In genomic region chr22:25837288-25837900, GRCh38 we compare ENCODE assay signal across 13 cellular contexts.
"Had no signal": no experiment of that assay in that cellular context is flagged by ENCODE, and none has a peak within 500 bp of the region (broad histone marks: within the 10 kb centered on the region; RNA-seq: fewer than 3 reads in every experiment).

No MANE protein-coding gene starts in this region.

- H3K4me1 ChIP-seq: right lobe of liver, testis had no signal

- H3K4me3 ChIP-seq: cardiac muscle cell, heart right ventricle, right lobe of liver, SK-N-MC, testis had no signal

- FAIRE-seq: colon had no signal

- H3K27me3 ChIP-seq: cardiac muscle cell, right lobe of liver, testis had no signal

- DNase-seq: activated CD4-positive, alpha-beta T cell treated with anti-CD3 and anti-CD28 coated beads for 1 hour; activated T-cell treated with anti-CD3 and anti-CD28 coated beads for 4 hours; foreskin melanocyte; heart right ventricle; left colon; right lobe of liver; stimulated activated CD4-positive, alpha-beta T cell treated with anti-CD3 and anti-CD28 coated beads, Interleukin-4, amount 100 ng/mL, for 24 hours; testis; WERI-Rb-1 had no signal

- H3K27ac ChIP-seq: cardiac muscle cell, right lobe of liver, SK-N-MC, testis, WERI-Rb-1 had no signal

- ATAC-seq: left colon; right lobe of liver; stimulated activated memory B cell treated with anti-CD40 and anti-IgM and Interleukin-4, amounts not matched to agents 10 μg/mL and 1 μg/mL and 100 μg/mL, for 72 hours had no signal

- H3K36me3 ChIP-seq: right lobe of liver, WERI-Rb-1 had no signal
